In genomic region chr4:25088342-25088952, GRCh38 we compare ENCODE assay signal across 8 cellular contexts. TPM values are rescaled to one million over a fixed set of nuclear protein-coding genes. Genes with fewer than 3 reads are reported as not detected.
A peak's percentile ranks its signal among the peaks of the same experiment; 100 is the strongest.
DNase-seq lines count a peak whose midpoint lies in the region; ATAC-seq, FAIRE-seq and TF ChIP-seq lines count a peak whose summit lies in the region.

No MANE protein-coding gene starts in this region.

- DNase-seq in GM12891 (ENCODE audit: insufficient read length, low spot score): peak; percentile 14
- peak in 40 of 58 donors; percentile 5 to 77 (median 34) for DNase-seq in anterior cingulate cortex (lab: John Stamatoyannopoulos, UW)
- DNase-seq in neural progenitor cell (ENCODE audit: low spot score): no peak
- no peak for DNase-seq in NCI-H446 treated with DMSO at 0.1 percent for 48 hours (lab: John Stamatoyannopoulos, UW)
- DNase-seq in central memory CD4-positive, alpha-beta T cell: no peak
- no peak for DNase-seq in HCEC 1CT

- H3K9ac ChIP-seq in neural progenitor cell: no peak overlapping the region

- H3K9me3 ChIP-seq in neural progenitor cell (ENCODE audit: low read depth): no peaks in the 10 kb centered on the region

- peaks cover 7% of the 10 kb centered on the region for H3F3A ChIP-seq in neural progenitor cell (ENCODE audit: low read depth)

- H3K4me1 ChIP-seq in neural progenitor cell: no peaks in the 10 kb centered on the region

- no peak overlapping the region for H3K4me3 Mint-ChIP-seq in neural progenitor cell

- no peak overlapping the region for H3K4me2 ChIP-seq in neural progenitor cell

- ATAC-seq in HG02973 (IDR thresholded peaks at IDR 0.05; ENCODE audit: unreplicated experiment) (peak; percentile 79), HG02938 (IDR thresholded peaks at IDR 0.05; ENCODE audit: unreplicated experiment) (no peak)

- no peaks in the 10 kb centered on the region for H4K20me1 ChIP-seq in neural progenitor cell (ENCODE audit: low read depth)

- no peak overlapping the region for H3K4me3 ChIP-seq in neural progenitor cell

- peaks cover 4% of the 10 kb centered on the region for H3K27me3 Mint-ChIP-seq in neural progenitor cell (ENCODE audit: insufficient read depth, low read depth)

- peaks cover 46% of the 10 kb centered on the region for H3K4me1 Mint-ChIP-seq in neural progenitor cell

- no peak overlapping the region for H3K27ac ChIP-seq in neural progenitor cell

- FAIRE-seq in GM12891 (lab: Jason Lieb, UNC): no peak

- H3K9me3 Mint-ChIP-seq in neural progenitor cell: peaks cover 5% of the 10 kb centered on the region

- H3K36me3 ChIP-seq in neural progenitor cell: no peaks in the 10 kb centered on the region

- no peaks in the 10 kb centered on the region for H3K27me3 ChIP-seq in neural progenitor cell

- no peaks in the 10 kb centered on the region for H3K36me3 Mint-ChIP-seq in neural progenitor cell

- H3K27ac Mint-ChIP-seq in neural progenitor cell: peak overlapping the region; percentile 4

- TF ChIP-seq CTCF in neural progenitor cell (IDR thresholded peaks at IDR 0.05): no peak

- no peak overlapping the region for H2AFZ ChIP-seq in neural progenitor cell (replicated peaks)

- no peak for TF ChIP-seq POLR2A in GM12891 (IDR thresholded peaks at IDR 0.05; ENCODE audit: low read depth, low read length)

- H3K79me2 ChIP-seq in neural progenitor cell (ENCODE audit: low read depth): no peaks in the 10 kb centered on the region

TF ChIP-seq in GM12891, 5 proteins besides CTCF, POLR2A, EP300 and RAD21:
- TF ChIP-seq SPI1 (IDR thresholded peaks at IDR 0.05; ENCODE audit: low read depth, low read length) (no peak), PAX5 (IDR thresholded peaks at IDR 0.05; ENCODE audit: insufficient read depth, low read length, severe bottlenecking) (no peak), POLR2AphosphoS5 (IDR thresholded peaks at IDR 0.05; ENCODE audit: low read depth, low read length) (no peak), TAF1 (IDR thresholded peaks at IDR 0.05; ENCODE audit: low read depth, low read length) (no peak), POU2F2 (IDR thresholded peaks at IDR 0.05; ENCODE audit: low read depth, low read length) (no peak)

RNA-seq across cellular contexts. Expression of gene LGI2, which starts 57.7 kb away (rescaled TPM):
- polyA plus RNA-seq in GM12891 (2012; ENCODE audit: low read depth, missing spikeins): not detected
- 0.56 and 0.99 TPM in 2 replicates for total RNA-seq in neural progenitor cell (ENCODE audit: low replicate concordance)

Comparison
In these comparisons a context has a peak if more than half of its experiments do, and no peak if none do; other contexts are left out.
1. DNase-seq: peak in GM12891 (single experiment) and anterior cingulate cortex (40 of 58); none in neural progenitor cell (single experiment), NCI-H446 treated with DMSO at 0.1 percent for 48 hours (single experiment), central memory CD4-positive, alpha-beta T cell (single experiment) and HCEC 1CT (single experiment).